In the genomic region with DNA sequence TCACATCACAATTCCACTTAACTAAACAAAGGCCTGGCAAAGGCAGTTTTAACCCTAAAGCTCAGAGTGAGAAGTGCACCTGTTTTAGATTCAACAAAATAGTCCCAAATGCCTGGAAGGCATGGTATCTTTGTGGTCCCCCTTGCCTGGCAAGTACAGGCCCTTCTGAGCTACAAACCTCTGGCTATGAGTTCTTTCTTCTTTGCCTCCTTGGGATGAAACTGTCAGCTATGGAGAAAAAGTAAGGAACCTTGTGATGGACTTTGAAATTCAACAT, we compare ENCODE assay signal across 13 cellular contexts.
DNase-seq lines count a peak whose midpoint lies in the region; ATAC-seq and TF ChIP-seq lines count a peak whose summit lies in the region.
"Had no signal": no experiment of that assay in that cellular context is flagged by ENCODE, and none has a peak within 500 bp of the region (broad histone marks: within the 10 kb centered on the region; RNA-seq: fewer than 3 reads in every experiment).

No MANE protein-coding gene starts in this region.

- H3K9me3 ChIP-seq in BLaER1: no peaks in the 10 kb centered on the region
- H3K9me3 ChIP-seq in GM23248 (ENCODE audit: low read depth): no peaks in the 10 kb centered on the region
- no peaks in the 10 kb centered on the region for H3K9me3 ChIP-seq in RWPE2 (ENCODE audit: severe bottlenecking)
- no peaks in the 10 kb centered on the region for H3K9me3 ChIP-seq in neural progenitor cell (ENCODE audit: low read depth)
- H3K9me3 ChIP-seq: A549, SJSA1 had no signal

- H3K36me3 ChIP-seq in BLaER1 (no peaks in the 10 kb centered on the region), GM23248 (ENCODE audit: low read depth) (no peaks in the 10 kb centered on the region), RWPE2 (ENCODE audit: low read depth) (no peaks in the 10 kb centered on the region), neural progenitor cell (no peaks in the 10 kb centered on the region)
- H3K36me3 ChIP-seq: SJSA1 had no signal

- H3K36me3 Mint-ChIP-seq in neural progenitor cell: no peaks in the 10 kb centered on the region

- no peak overlapping the region for H3K4me3 ChIP-seq in BLaER1
- peak overlapping the region; percentile 10; the same call in 1 of the 2 replicates for H3K4me3 ChIP-seq in GM23248
- no peak overlapping the region for H3K4me3 ChIP-seq in RWPE2 (ENCODE audit: severe bottlenecking)
- no peak overlapping the region for H3K4me3 ChIP-seq in neural progenitor cell
- H3K4me3 ChIP-seq: A549, SJSA1 had no signal

- in situ Hi-C loops in GM23248 (cut with MboI): no loop called here

- ATAC-seq in RWPE2 (ENCODE audit: low read depth): no peak
- ATAC-seq: A549, HCT116 had no signal

- no peaks in the 10 kb centered on the region for H3K27me3 Mint-ChIP-seq in neural progenitor cell (ENCODE audit: insufficient read depth, low read depth)

- peak overlapping the region; percentile 31; the same call in 1 of the 2 replicates for H3K4me2 ChIP-seq in BLaER1
- H3K4me2 ChIP-seq in GM23248 (ENCODE audit: unreplicated experiment): peak overlapping the region; percentile 43
- H3K4me2 ChIP-seq in neural progenitor cell: peak overlapping the region; percentile 23
- H3K4me2 ChIP-seq: A549 had no signal

- no peak for DNase-seq in GM23248
- no peak for DNase-seq in RWPE2 (ENCODE audit: low spot score)
- peak; percentile 36 for DNase-seq in neural progenitor cell (ENCODE audit: low spot score)
- no peak for DNase-seq in DMS 273 (lab: John Stamatoyannopoulos, UW; ENCODE audit: unreplicated experiment)
- no peak for DNase-seq in substantia nigra (lab: John Stamatoyannopoulos, UW)
- no peak for DNase-seq in HK-2 (ENCODE audit: unreplicated experiment)
- DNase-seq: NCI-H446, RPMI8226, SW 1271 had no signal

- H3K9ac ChIP-seq in BLaER1: no peak overlapping the region
- H3K9ac ChIP-seq in GM23248: no peak overlapping the region
- no peak overlapping the region for H3K9ac ChIP-seq in neural progenitor cell

- H3K79me2 ChIP-seq in GM23248 (ENCODE audit: insufficient read depth): no peaks in the 10 kb centered on the region
- H3K79me2 ChIP-seq in neural progenitor cell (ENCODE audit: low read depth): no peaks in the 10 kb centered on the region

- H3K27ac ChIP-seq in BLaER1 (no peak overlapping the region), GM23248 (no peak overlapping the region; the same call in 1 of the 2 replicates), RWPE2 (ENCODE audit: poor library complexity, severe bottlenecking) (peak overlapping the region; percentile 47), neural progenitor cell (peak overlapping the region; percentile 39), substantia nigra (ENCODE audit: low read depth, low read length, poor library complexity, severe bottlenecking) (no peak overlapping the region)
- H3K27ac ChIP-seq: A549, SJSA1 had no signal

- H3F3A ChIP-seq in GM23248 (ENCODE audit: insufficient read depth) (peaks cover 23% of the 10 kb centered on the region), neural progenitor cell (ENCODE audit: low read depth) (no peaks in the 10 kb centered on the region)

- H3K4me1 ChIP-seq in BLaER1: peaks cover 7% of the 10 kb centered on the region
- peaks cover 32% of the 10 kb centered on the region for H3K4me1 ChIP-seq in GM23248 (ENCODE audit: insufficient read depth)
- peaks cover 15% of the 10 kb centered on the region for H3K4me1 ChIP-seq in RWPE2 (ENCODE audit: insufficient read depth, poor library complexity, severe bottlenecking)
- peaks cover 17% of the 10 kb centered on the region for H3K4me1 ChIP-seq in neural progenitor cell
- H3K4me1 ChIP-seq: A549, SJSA1 had no signal

- H3K27me3 ChIP-seq in BLaER1 (no peaks in the 10 kb centered on the region), GM23248 (replicated peaks; ENCODE audit: insufficient read depth) (no peaks in the 10 kb centered on the region), RWPE2 (ENCODE audit: insufficient read depth, poor library complexity, severe bottlenecking) (no peaks in the 10 kb centered on the region), neural progenitor cell (no peaks in the 10 kb centered on the region)
- H3K27me3 ChIP-seq: SJSA1 had no signal

- no peak overlapping the region for H3K4me3 Mint-ChIP-seq in neural progenitor cell

- H3K9me3 Mint-ChIP-seq in neural progenitor cell: no peaks in the 10 kb centered on the region

- H2AFZ ChIP-seq in GM23248 (0 out of 2 replicates have a peak overlapping the region, but pooled peaks have one; percentile 7), neural progenitor cell (replicated peaks) (peak overlapping the region; percentile 54)

- TF ChIP-seq CTCF in RWPE2 (IDR thresholded peaks at IDR 0.05; ENCODE audit: poor library complexity, severe bottlenecking): no peak
- TF ChIP-seq CTCF in neural progenitor cell (IDR thresholded peaks at IDR 0.05): no peak

- no peaks in the 10 kb centered on the region for H3K9me2 ChIP-seq in GM23248 (ENCODE audit: insufficient read depth)

- H3K27ac Mint-ChIP-seq in neural progenitor cell: no peak overlapping the region

- H3K4me1 Mint-ChIP-seq in neural progenitor cell: peaks cover 12% of the 10 kb centered on the region

- no peaks in the 10 kb centered on the region for H4K20me1 ChIP-seq in BLaER1
- H4K20me1 ChIP-seq in GM23248 (ENCODE audit: insufficient read depth): no peaks in the 10 kb centered on the region
- no peaks in the 10 kb centered on the region for H4K20me1 ChIP-seq in neural progenitor cell (ENCODE audit: low read depth)

Comparison
In these comparisons a context has a peak if more than half of its experiments do, and no peak if none do; other contexts are left out.
1. H3K27ac ChIP-seq: peak in RWPE2 (single experiment) and neural progenitor cell (single experiment); none in BLaER1 (single experiment), GM23248 (single experiment) and substantia nigra (single experiment).
2. Peak in every context shown above with its lines, with median percentiles within 50 percentile points of each other: H3K4me2 ChIP-seq.